16 cellular contexts compared by ENCODE assay signal in genomic region chr9:137815256-137816255, GRCh38.
"Had no signal": no experiment of that assay in that cellular context is flagged by ENCODE, and none has a peak within 500 bp of the region (broad histone marks: within the 10 kb centered on the region; RNA-seq: fewer than 3 reads in every experiment).

No MANE protein-coding gene starts in this region.

- H3K27ac ChIP-seq: ascending aorta, coronary artery, gastrocnemius medialis, neutrophil, right lobe of liver, SK-N-MC, VCaP had no signal

- H3K4me3 Mint-ChIP-seq: activated CD8-positive, alpha-beta T cell treated with anti-CD3 and anti-CD28 coated beads for 36 hours; T-cell had no signal

- DNase-seq: activated CD4-positive, alpha-beta T cell treated with anti-CD3 and anti-CD28 coated beads for 4 hours; activated CD8-positive, alpha-beta memory T cell treated with anti-CD3 and anti-CD28 coated beads, Interleukin-2, amount 50 U/mL, for 48 hours; activated CD8-positive, alpha-beta T cell treated with anti-CD3 and anti-CD28 coated beads for 36 hours; effector CD4-positive, alpha-beta T cell; gastrocnemius medialis; kidney glomerular epithelial cell; stimulated activated naive CD4-positive, alpha-beta T cell; T-cell had no signal

- H3K27ac Mint-ChIP-seq: activated CD8-positive, alpha-beta T cell treated with anti-CD3 and anti-CD28 coated beads for 36 hours; activated T-helper 2 cell treated with anti-CD3 and anti-CD28 coated beads, Interferon-gamma antibody, Interleukin-2, Interleukin-4, amounts not matched to agents 10 μg/mL and 5 μg/mL and 100 μg/mL, durations not matched to agents 14 hours and 24 hours and 36 hours; T-cell had no signal

- H3K27me3 Mint-ChIP-seq: activated CD8-positive, alpha-beta T cell treated with anti-CD3 and anti-CD28 coated beads for 36 hours; T-cell had no signal

- H3K9me3 ChIP-seq: ascending aorta, gastrocnemius medialis, right lobe of liver, upper lobe of left lung had no signal

- H3K4me1 ChIP-seq: ascending aorta, gastrocnemius medialis, right lobe of liver had no signal

- H3K4me1 Mint-ChIP-seq: T-cell had no signal

- ATAC-seq: activated CD8-positive, alpha-beta T cell treated with anti-CD3 and anti-CD28 coated beads for 36 hours; gastrocnemius medialis; right lobe of liver; T-cell had no signal

- H3K9me3 Mint-ChIP-seq: T-cell had no signal

- H3K4me3 ChIP-seq: ascending aorta, coronary artery, gastrocnemius medialis, right lobe of liver, SK-N-MC, upper lobe of left lung had no signal
